ENCODE assay signal across 13 cellular contexts in the genomic region with DNA sequence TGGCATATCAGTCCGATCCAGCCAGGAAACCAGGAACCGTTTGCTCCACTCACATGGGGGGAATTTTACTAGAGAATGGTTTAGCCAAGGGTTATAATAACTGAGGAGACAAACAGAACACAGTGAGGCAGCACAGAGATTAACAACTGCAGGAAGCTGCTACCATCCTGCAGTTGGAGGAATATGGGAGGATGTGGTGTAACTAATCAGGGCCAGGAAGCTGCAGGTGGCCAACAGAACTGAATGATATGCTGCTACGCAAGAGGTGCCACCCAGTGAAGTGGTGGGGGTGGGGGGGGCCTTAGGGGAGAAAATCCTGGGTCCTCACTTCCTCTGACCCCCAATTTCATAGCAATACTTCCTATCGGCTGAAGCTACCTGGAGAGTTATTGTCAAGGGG.
DNase-seq lines count a peak whose midpoint lies in the region; ATAC-seq, FAIRE-seq and TF ChIP-seq lines count a peak whose summit lies in the region.
"Had no signal": no experiment of that assay in that cellular context is flagged by ENCODE, and none has a peak within 500 bp of the region (broad histone marks: within the 10 kb centered on the region; RNA-seq: fewer than 3 reads in every experiment).

No MANE protein-coding gene starts in this region.

- no peaks in the 10 kb centered on the region for H3K27me3 ChIP-seq in CD4-positive, CD25-positive, alpha-beta regulatory T cell (ENCODE audit: control insufficient read depth, insufficient read depth, low read length)
- no peaks in the 10 kb centered on the region for H3K27me3 ChIP-seq in endothelial cell of umbilical vein (ENCODE audit: control insufficient read depth in 2 of 2, insufficient read depth in 2 of 2, low read length in 2 of 2)
- H3K27me3 ChIP-seq in endodermal cell (ENCODE audit: control insufficient read depth, insufficient read depth, low read length, poor library complexity, severe bottlenecking) = no peaks in the 10 kb centered on the region
- H3K27me3 ChIP-seq: right lobe of liver had no signal

- H3K4me3 Mint-ChIP-seq in CD4-positive, CD25-positive, alpha-beta regulatory T cell = peak overlapping the region; percentile 18 to 84 (median 56)
- peak overlapping the region; percentile 26 to 62 (median 28) for H3K4me3 Mint-ChIP-seq in T-cell
- no peak overlapping the region for H3K4me3 Mint-ChIP-seq in endodermal cell

- H2AFZ ChIP-seq in endothelial cell of umbilical vein (ENCODE audit: low read depth, low read length) = no peak overlapping the region

- H3K27ac ChIP-seq in CD4-positive, CD25-positive, alpha-beta regulatory T cell (ENCODE audit: insufficient read depth, low read length, poor library complexity, severe bottlenecking) = peak overlapping the region; percentile 66
- H3K27ac ChIP-seq in endothelial cell of umbilical vein (ENCODE audit: insufficient read depth, low read depth, low read length) (no peak overlapping the region), endodermal cell (ENCODE audit: low read depth, low read length) (no peak overlapping the region)
- H3K27ac ChIP-seq: right lobe of liver had no signal

- no peaks in the 10 kb centered on the region for H3K36me3 Mint-ChIP-seq in CD4-positive, CD25-positive, alpha-beta regulatory T cell
- H3K36me3 Mint-ChIP-seq in T-cell (no peaks in the 10 kb centered on the region), endodermal cell (ENCODE audit: low read depth) (no peaks in the 10 kb centered on the region)

- intact Hi-C loops in endothelial cell of umbilical vein (cut with micrococcal nuclease) = no loop called here

- H3K9me3 Mint-ChIP-seq in CD4-positive, CD25-positive, alpha-beta regulatory T cell = no peaks in the 10 kb centered on the region
- H3K9me3 Mint-ChIP-seq in T-cell (no peaks in the 10 kb centered on the region), endodermal cell (no peaks in the 10 kb centered on the region)

- POLR2A ChIA-PET in T-cell (lab: Charles Lee) (interaction anchor here (0.6 to 2.2 kb wide), 7 partner anchors 22 to 1736 kb away, joined by 3 to 26 read pairs (median 5); partner anchors contain the start of gene STT3B (in 2 of the 2)), endothelial cell of umbilical vein (lab: Charles Lee) (no interaction called here)

- no peak for FAIRE-seq in endothelial cell of umbilical vein (lab: Jason Lieb, UNC)
- FAIRE-seq: TTC549 had no signal

- no peaks in the 10 kb centered on the region for H4K20me1 ChIP-seq in endothelial cell of umbilical vein (replicated peaks; ENCODE audit: control insufficient read depth, extremely low read depth, insufficient read depth, low read length)

- DNase-seq in CD4-positive, CD25-positive, alpha-beta regulatory T cell = peak in 2 of 3 donors; percentile 51 to 91
- DNase-seq in T-cell = peak in 31 of 34 experiments; percentile 9 to 61 (median 34)
- peak; percentile 53 for DNase-seq in endothelial cell of umbilical vein (ENCODE audit: low read depth, low spot score)
- DNase-seq in stimulated activated CD4-positive, alpha-beta T cell treated with anti-CD3 and anti-CD28 coated beads, Interleukin-4, amount 100 ng/mL, for 1 hour = no peak
- DNase-seq in cerebellum (ENCODE audit: low spot score) = no peak
- no peak for DNase-seq in endodermal cell
- DNase-seq: amygdala, GOT3, MM.1S, right lobe of liver had no signal

- 88 to 91% methylated on average over 3 to 4 of the region's 4 CpGs for WGBS in endodermal cell (ENCODE audit: insufficient coverage in 1 of 2, insufficient read length in 1 of 2), 2 experiments

- H3K4me3 ChIP-seq in CD4-positive, CD25-positive, alpha-beta regulatory T cell (ENCODE audit: low read depth, low read length) = peak overlapping the region; percentile 45
- no peak overlapping the region for H3K4me3 ChIP-seq in endothelial cell of umbilical vein (replicated peaks in 1 of 3; ENCODE audit: insufficient read depth in 1 of 3, low read depth in 1 of 3, low read length in 3 of 3)
- no peak overlapping the region for H3K4me3 ChIP-seq in endodermal cell (ENCODE audit: low read length)
- H3K4me3 ChIP-seq: right lobe of liver had no signal

- TF ChIP-seq CTCF in endothelial cell of umbilical vein (IDR thresholded peaks at IDR 0.05; ENCODE audit: extremely low read depth in 1 of 2, insufficient read depth in 1 of 2, low read depth in 1 of 2, low read length in 2 of 2) (no peak), endodermal cell (conservative IDR thresholded peaks at IDR 0.05) (no peak)

- BruUV-seq in endothelial cell of umbilical vein (replicated peaks; lab: Mats Ljungman, UMichigan) = no TSS peak

- ATAC-seq in CD4-positive, CD25-positive, alpha-beta regulatory T cell (ENCODE audit: low read depth in 2 of 2) = peak; percentile 78 to 82
- peak; percentile 32 for ATAC-seq in GM21786 (IDR thresholded peaks at IDR 0.05; ENCODE audit: unreplicated experiment)
- ATAC-seq in T-cell (replicated peaks in 1 of 4) = peak; percentile 68 to 78 (median 76)
- ATAC-seq in GM19035 (IDR thresholded peaks at IDR 0.05; ENCODE audit: unreplicated experiment) = no peak

- dilution Hi-C loops in endothelial cell of umbilical vein (cut with MboI; ENCODE audit: extremely low pct_ligation_motif_present, low sequenced_read_pairs) = no loop called here

- CTCF ChIA-PET in T-cell (lab: Charles Lee) = interaction anchor here in 1 of 2 donors (1.1 to 2.1 kb wide), 6 partner anchors 12 to 310 kb away, joined by 3 to 10 read pairs (median 5); partner anchors contain the start of gene STT3B
- CTCF ChIA-PET in endothelial cell of umbilical vein (lab: Charles Lee) = interaction anchor here (1.6 kb wide), 1 partner anchor 15 kb away, joined by 3 read pairs; no protein-coding TSS in a partner anchor

- no peak overlapping the region for H3K4me2 ChIP-seq in endothelial cell of umbilical vein (ENCODE audit: insufficient read depth, low read length)

- peaks cover 65% of the 10 kb centered on the region for H3K4me1 ChIP-seq in CD4-positive, CD25-positive, alpha-beta regulatory T cell (ENCODE audit: control insufficient read depth, insufficient read depth, low read length, poor library complexity, severe bottlenecking)
- H3K4me1 ChIP-seq in endothelial cell of umbilical vein (ENCODE audit: control insufficient read depth, extremely low read depth, insufficient read depth, low read length) (no peaks in the 10 kb centered on the region), endodermal cell (ENCODE audit: control insufficient read depth, insufficient read depth, low read length) (no peaks in the 10 kb centered on the region)
- H3K4me1 ChIP-seq: right lobe of liver had no signal

- no peaks in the 10 kb centered on the region for H3K79me2 ChIP-seq in endothelial cell of umbilical vein (ENCODE audit: control insufficient read depth, insufficient read depth, low read length)

- H3K27me3 Mint-ChIP-seq in CD4-positive, CD25-positive, alpha-beta regulatory T cell = no peaks in the 10 kb centered on the region
- H3K27me3 Mint-ChIP-seq in T-cell (no peaks in the 10 kb centered on the region), endodermal cell (ENCODE audit: insufficient read depth) (no peaks in the 10 kb centered on the region)

- H3K9me3 ChIP-seq in CD4-positive, CD25-positive, alpha-beta regulatory T cell (ENCODE audit: control insufficient read depth in 2 of 2, low read length in 2 of 2) = no peaks in the 10 kb centered on the region
- H3K9me3 ChIP-seq in endothelial cell of umbilical vein (replicated peaks; ENCODE audit: control insufficient read depth, insufficient read depth, low read length) (no peaks in the 10 kb centered on the region), endodermal cell (ENCODE audit: control insufficient read depth, low read length) (no peaks in the 10 kb centered on the region)
- H3K9me3 ChIP-seq: right lobe of liver had no signal

- H3K36me3 ChIP-seq in CD4-positive, CD25-positive, alpha-beta regulatory T cell (ENCODE audit: control insufficient read depth, insufficient read depth, low read length) = no peaks in the 10 kb centered on the region
- no peaks in the 10 kb centered on the region for H3K36me3 ChIP-seq in endothelial cell of umbilical vein (ENCODE audit: control insufficient read depth in 2 of 2, extremely low read depth in 1 of 2, insufficient read depth in 2 of 2, low read length in 2 of 2)
- no peaks in the 10 kb centered on the region for H3K36me3 ChIP-seq in endodermal cell (ENCODE audit: control insufficient read depth, insufficient read depth, low read length)
- H3K36me3 ChIP-seq: right lobe of liver had no signal

- peak overlapping the region; percentile 91 to 94 (median 92) for H3K27ac Mint-ChIP-seq in CD4-positive, CD25-positive, alpha-beta regulatory T cell
- H3K27ac Mint-ChIP-seq in T-cell (peak overlapping the region; percentile 93 to 95), endodermal cell (no peak overlapping the region)

- TF ChIP-seq POLR2A in endothelial cell of umbilical vein (IDR thresholded peaks at IDR 0.05; ENCODE audit: low read depth, low read length) = no peak

- H3K9me1 ChIP-seq in endothelial cell of umbilical vein (replicated peaks; ENCODE audit: control insufficient read depth, extremely low read depth, insufficient read depth, low read length) = no peaks in the 10 kb centered on the region

- H3K9ac ChIP-seq in endothelial cell of umbilical vein (replicated peaks; ENCODE audit: extremely low read depth, insufficient read depth, low read length) = no peak overlapping the region
- no peak overlapping the region for H3K9ac ChIP-seq in endodermal cell (ENCODE audit: extremely low read depth, low read length, poor library complexity, severe bottlenecking)

- peaks cover 13 to 89% (median 64%) of the 10 kb centered on the region in 4 donors for H3K4me1 Mint-ChIP-seq in CD4-positive, CD25-positive, alpha-beta regulatory T cell
- H3K4me1 Mint-ChIP-seq in T-cell (peaks cover 88 to 95% (median 91%) of the 10 kb centered on the region in 3 donors), endodermal cell (peaks cover 2% of the 10 kb centered on the region)

TF ChIP-seq in endothelial cell of umbilical vein, 7 proteins besides CTCF, POLR2A, EP300 and RAD21:
- no peak for TF ChIP-seq GATA2 (IDR thresholded peaks at IDR 0.05; ENCODE audit: insufficient read depth, insufficient read length, low read depth, low read length)
- no peak for TF ChIP-seq FOS (IDR thresholded peaks at IDR 0.05; ENCODE audit: borderline replicate concordance, insufficient read depth, low read length)
- TF ChIP-seq MYC (IDR thresholded peaks at IDR 0.05; ENCODE audit: low read depth, low read length) = no peak
- TF ChIP-seq, protein P1, sequence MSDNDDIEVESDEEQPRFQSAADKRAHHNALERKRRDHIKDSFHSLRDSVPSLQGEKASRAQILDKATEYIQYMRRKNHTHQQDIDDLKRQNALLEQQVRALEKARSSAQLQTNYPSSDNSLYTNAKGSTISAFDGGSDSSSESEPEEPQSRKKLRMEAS (IDR thresholded peaks at IDR 0.05; ENCODE audit: insufficient read depth, insufficient read length) = no peak
- TF ChIP-seq POLR2AphosphoS5 (IDR thresholded peaks at IDR 0.05; ENCODE audit: insufficient read depth, low read depth, low read length) = no peak
- TF ChIP-seq JUN (IDR thresholded peaks at IDR 0.05; ENCODE audit: borderline replicate concordance, insufficient read depth, insufficient read length, low read depth) = no peak
- no peak for TF ChIP-seq EZH2 (IDR thresholded peaks at IDR 0.05; ENCODE audit: borderline replicate concordance, low read depth, low read length, severe bottlenecking)

Comparison
In these comparisons a context has a peak if more than half of its experiments do, and no peak if none do; other contexts are left out.
1. DNase-seq: peak in CD4-positive, CD25-positive, alpha-beta regulatory T cell (2 of 3), T-cell (31 of 34) and endothelial cell of umbilical vein (single experiment); none in stimulated activated CD4-positive, alpha-beta T cell treated with anti-CD3 and anti-CD28 coated beads, Interleukin-4, amount 100 ng/mL, for 1 hour (single experiment), cerebellum (single experiment) and endodermal cell (single experiment).